In the genomic region with DNA sequence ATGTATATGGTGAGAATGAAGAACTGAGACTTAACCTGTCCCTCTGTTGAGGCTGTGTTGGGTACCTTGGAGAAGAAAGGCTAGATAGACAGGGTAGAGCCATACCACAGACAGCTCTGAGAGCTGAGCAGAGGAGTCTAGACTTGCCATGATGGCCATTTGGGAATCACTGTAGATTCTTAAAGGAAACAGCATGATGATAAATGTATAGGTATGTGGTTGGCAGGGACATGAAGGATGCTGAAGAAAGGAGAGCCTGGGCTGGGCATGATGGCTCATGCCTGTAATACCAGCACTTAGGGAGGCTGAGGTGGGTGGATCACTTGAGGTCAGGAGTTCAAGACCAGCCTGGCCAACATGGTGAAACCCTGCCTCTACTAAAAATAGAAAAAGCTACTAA, we compare ENCODE assay signal across 1 cellular context.
TF ChIP-seq lines count a peak whose summit lies in the region.

No MANE protein-coding gene starts in this region.

TF ChIP-seq in GM23338, 12 proteins besides CTCF, POLR2A, EP300 and RAD21 (continued from another document):
- TF ChIP-seq, protein P1, sequence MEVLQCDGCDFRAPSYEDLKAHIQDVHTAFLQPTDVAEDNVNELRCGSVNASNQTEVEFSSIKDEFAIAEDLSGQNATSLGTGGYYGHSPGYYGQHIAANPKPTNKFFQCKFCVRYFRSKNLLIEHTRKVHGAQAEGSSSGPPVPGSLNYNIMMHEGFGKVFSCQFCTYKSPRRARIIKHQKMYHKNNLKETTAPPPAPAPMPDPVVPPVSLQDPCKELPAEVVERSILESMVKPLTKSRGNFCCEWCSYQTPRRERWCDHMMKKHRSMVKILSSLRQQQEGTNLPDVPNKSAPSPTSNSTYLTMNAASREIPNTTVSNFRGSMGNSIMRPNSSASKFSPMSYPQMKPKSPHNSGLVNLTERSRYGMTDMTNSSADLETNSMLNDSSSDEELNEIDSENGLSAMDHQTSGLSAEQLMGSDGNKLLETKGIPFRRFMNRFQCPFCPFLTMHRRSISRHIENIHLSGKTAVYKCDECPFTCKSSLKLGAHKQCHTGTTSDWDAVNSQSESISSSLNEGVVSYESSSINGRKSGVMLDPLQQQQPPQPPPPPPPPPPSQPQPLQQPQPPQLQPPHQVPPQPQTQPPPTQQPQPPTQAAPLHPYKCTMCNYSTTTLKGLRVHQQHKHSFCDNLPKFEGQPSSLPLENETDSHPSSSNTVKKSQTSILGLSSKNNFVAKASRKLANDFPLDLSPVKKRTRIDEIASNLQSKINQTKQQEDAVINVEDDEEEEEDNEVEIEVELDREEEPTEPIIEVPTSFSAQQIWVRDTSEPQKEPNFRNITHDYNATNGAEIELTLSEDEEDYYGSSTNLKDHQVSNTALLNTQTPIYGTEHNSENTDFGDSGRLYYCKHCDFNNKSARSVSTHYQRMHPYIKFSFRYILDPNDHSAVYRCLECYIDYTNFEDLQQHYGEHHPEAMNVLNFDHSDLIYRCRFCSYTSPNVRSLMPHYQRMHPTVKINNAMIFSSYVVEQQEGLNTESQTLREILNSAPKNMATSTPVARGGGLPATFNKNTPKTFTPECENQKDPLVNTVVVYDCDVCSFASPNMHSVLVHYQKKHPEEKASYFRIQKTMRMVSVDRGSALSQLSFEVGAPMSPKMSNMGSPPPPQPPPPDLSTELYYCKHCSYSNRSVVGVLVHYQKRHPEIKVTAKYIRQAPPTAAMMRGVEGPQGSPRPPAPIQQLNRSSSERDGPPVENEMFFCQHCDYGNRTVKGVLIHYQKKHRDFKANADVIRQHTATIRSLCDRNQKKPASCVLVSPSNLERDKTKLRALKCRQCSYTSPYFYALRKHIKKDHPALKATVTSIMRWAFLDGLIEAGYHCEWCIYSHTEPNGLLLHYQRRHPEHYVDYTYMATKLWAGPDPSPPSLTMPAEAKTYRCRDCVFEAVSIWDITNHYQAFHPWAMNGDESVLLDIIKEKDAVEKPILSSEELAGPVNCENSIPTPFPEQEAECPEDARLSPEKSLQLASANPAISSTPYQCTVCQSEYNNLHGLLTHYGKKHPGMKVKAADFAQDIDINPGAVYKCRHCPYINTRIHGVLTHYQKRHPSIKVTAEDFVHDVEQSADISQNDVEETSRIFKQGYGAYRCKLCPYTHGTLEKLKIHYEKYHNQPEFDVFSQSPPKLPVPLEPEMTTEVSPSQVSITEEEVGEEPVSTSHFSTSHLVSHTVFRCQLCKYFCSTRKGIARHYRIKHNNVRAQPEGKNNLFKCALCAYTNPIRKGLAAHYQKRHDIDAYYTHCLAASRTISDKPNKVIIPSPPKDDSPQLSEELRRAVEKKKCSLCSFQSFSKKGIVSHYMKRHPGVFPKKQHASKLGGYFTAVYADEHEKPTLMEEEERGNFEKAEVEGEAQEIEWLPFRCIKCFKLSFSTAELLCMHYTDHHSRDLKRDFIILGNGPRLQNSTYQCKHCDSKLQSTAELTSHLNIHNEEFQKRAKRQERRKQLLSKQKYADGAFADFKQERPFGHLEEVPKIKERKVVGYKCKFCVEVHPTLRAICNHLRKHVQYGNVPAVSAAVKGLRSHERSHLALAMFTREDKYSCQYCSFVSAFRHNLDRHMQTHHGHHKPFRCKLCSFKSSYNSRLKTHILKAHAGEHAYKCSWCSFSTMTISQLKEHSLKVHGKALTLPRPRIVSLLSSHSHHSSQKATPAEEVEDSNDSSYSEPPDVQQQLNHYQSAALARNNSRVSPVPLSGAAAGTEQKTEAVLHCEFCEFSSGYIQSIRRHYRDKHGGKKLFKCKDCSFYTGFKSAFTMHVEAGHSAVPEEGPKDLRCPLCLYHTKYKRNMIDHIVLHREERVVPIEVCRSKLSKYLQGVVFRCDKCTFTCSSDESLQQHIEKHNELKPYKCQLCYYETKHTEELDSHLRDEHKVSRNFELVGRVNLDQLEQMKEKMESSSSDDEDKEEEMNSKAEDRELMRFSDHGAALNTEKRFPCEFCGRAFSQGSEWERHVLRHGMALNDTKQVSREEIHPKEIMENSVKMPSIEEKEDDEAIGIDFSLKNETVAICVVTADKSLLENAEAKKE (CRISPR knock-in tag; IDR thresholded peaks at IDR 0.05): no peak
- TF ChIP-seq EZH2phosphoT487 (IDR thresholded peaks at IDR 0.05; ENCODE audit: unreplicated experiment): no peak
- TF ChIP-seq POLR2AphosphoS5 (IDR thresholded peaks at IDR 0.05; ENCODE audit: low read depth): no peak
TF ChIP-seq in GM23338: peak in this region for 0.
